18 cellular contexts compared by ENCODE assay signal in genomic region chrX:46715997-46716396, GRCh38.
"Had no signal": no experiment of that assay in that cellular context is flagged by ENCODE, and none has a peak within 500 bp of the region (broad histone marks: within the 10 kb centered on the region; RNA-seq: fewer than 3 reads in every experiment).

No MANE protein-coding gene starts in this region.

- H3K4me3 ChIP-seq: body of pancreas, esophagus squamous epithelium, heart right ventricle, sigmoid colon, stomach, vagina had no signal

- ATAC-seq: body of pancreas, heart right ventricle, left ventricle myocardium superior had no signal

- H3K36me3 ChIP-seq: esophagus squamous epithelium, heart right ventricle, sigmoid colon, stomach, vagina had no signal

- H3K4me1 ChIP-seq: heart right ventricle, sigmoid colon, stomach, vagina had no signal

- H3K9me3 ChIP-seq: body of pancreas, esophagus squamous epithelium, heart right ventricle, sigmoid colon had no signal

- H3K27me3 ChIP-seq: body of pancreas, esophagus squamous epithelium, sigmoid colon, stomach, vagina had no signal

- H3K27ac ChIP-seq: body of pancreas, esophagus squamous epithelium, heart right ventricle, sigmoid colon, stomach, vagina had no signal

- DNase-seq: activated CD4-positive, alpha-beta T cell treated with anti-CD3 and anti-CD28 coated beads, Interleukin-2, amount 10 ng/mL, durations not matched to agents 7 days and 5 days; activated CD4-positive, CD25-positive, alpha-beta regulatory T cell; activated CD8-positive, alpha-beta memory T cell treated with anti-CD3 and anti-CD28 coated beads for 24 hours; activated naive CD8-positive, alpha-beta T cell treated with anti-CD3 and anti-CD28 coated beads, Interleukin-2, amount 10 ng/mL, durations not matched to agents 7 days and 5 days; body of pancreas; dermis blood vessel endothelial cell; effector memory CD4-positive, alpha-beta T cell; esophagus squamous epithelium; heart right ventricle; left ventricle myocardium superior; occipital lobe; posterior cingulate gyrus; sigmoid colon; stimulated activated CD4-positive, alpha-beta T cell treated with anti-CD3 and anti-CD28 coated beads, Interleukin-4, amount 100 ng/mL, for 24 hours; stomach; T-helper 9 cell; trophoblast cell had no signal

- H3K27ac Mint-ChIP-seq: activated CD4-positive, alpha-beta T cell treated with anti-CD3 and anti-CD28 coated beads, Interleukin-2, amount 10 ng/mL, durations not matched to agents 7 days and 5 days; activated naive CD8-positive, alpha-beta T cell treated with anti-CD3 and anti-CD28 coated beads, Interleukin-2, amount 10 ng/mL, durations not matched to agents 7 days and 5 days had no signal

- H3K27me3 Mint-ChIP-seq: activated CD4-positive, alpha-beta T cell treated with anti-CD3 and anti-CD28 coated beads, Interleukin-2, amount 10 ng/mL, durations not matched to agents 7 days and 5 days; activated naive CD8-positive, alpha-beta T cell treated with anti-CD3 and anti-CD28 coated beads, Interleukin-2, amount 10 ng/mL, durations not matched to agents 7 days and 5 days had no signal

- H3K4me3 Mint-ChIP-seq: activated CD4-positive, alpha-beta T cell treated with anti-CD3 and anti-CD28 coated beads, Interleukin-2, amount 10 ng/mL, durations not matched to agents 7 days and 5 days; activated naive CD8-positive, alpha-beta T cell treated with anti-CD3 and anti-CD28 coated beads, Interleukin-2, amount 10 ng/mL, durations not matched to agents 7 days and 5 days had no signal
